In the genomic region with DNA sequence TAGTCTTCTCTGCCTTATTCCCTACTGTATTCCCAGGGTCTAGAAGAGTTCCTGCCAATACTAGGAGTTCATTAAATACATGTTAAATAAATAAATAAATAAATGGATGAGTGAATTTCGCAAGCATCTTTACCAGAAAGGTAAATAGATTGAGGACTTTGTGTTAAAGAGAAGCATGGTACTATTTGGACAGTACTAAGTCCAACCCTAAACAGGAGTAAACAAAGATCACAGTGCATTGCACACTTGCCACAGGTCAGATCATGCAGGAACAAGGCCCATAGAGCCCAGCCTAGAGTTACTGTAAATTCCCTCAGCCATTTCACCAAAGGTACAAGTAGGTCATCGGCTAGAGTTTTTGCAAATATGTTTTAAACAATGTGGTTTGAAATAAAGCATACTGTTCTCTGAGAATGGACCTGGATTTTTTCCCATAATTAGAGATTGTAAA, we compare ENCODE assay signal across 1 cellular context.
TF ChIP-seq lines count a peak whose summit lies in the region.

No MANE protein-coding gene starts in this region.

TF ChIP-seq in HepG2, 621 proteins besides CTCF, POLR2A, EP300 and RAD21 (continued from another document and continues in another):
- TF ChIP-seq, protein P1, sequence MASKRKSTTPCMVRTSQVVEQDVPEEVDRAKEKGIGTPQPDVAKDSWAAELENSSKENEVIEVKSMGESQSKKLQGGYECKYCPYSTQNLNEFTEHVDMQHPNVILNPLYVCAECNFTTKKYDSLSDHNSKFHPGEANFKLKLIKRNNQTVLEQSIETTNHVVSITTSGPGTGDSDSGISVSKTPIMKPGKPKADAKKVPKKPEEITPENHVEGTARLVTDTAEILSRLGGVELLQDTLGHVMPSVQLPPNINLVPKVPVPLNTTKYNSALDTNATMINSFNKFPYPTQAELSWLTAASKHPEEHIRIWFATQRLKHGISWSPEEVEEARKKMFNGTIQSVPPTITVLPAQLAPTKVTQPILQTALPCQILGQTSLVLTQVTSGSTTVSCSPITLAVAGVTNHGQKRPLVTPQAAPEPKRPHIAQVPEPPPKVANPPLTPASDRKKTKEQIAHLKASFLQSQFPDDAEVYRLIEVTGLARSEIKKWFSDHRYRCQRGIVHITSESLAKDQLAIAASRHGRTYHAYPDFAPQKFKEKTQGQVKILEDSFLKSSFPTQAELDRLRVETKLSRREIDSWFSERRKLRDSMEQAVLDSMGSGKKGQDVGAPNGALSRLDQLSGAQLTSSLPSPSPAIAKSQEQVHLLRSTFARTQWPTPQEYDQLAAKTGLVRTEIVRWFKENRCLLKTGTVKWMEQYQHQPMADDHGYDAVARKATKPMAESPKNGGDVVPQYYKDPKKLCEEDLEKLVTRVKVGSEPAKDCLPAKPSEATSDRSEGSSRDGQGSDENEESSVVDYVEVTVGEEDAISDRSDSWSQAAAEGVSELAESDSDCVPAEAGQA (IDR thresholded peaks at IDR 0.05; ENCODE audit: low read depth) = no peak
- TF ChIP-seq, protein P1 (CRISPR knock-in tag; IDR thresholded peaks at IDR 0.05; ENCODE audit: borderline replicate concordance) = peak; percentile 41; the same call in 1 of the 2 replicates
- TF ChIP-seq SNAPC2 (CRISPR knock-in tag; IDR thresholded peaks at IDR 0.05) (no peak), ZNF496 (CRISPR knock-in tag; IDR thresholded peaks at IDR 0.05; ENCODE audit: insufficient replicate concordance) (no peak), IRF2 (CRISPR knock-in tag; IDR thresholded peaks at IDR 0.05) (no peak), TARDBP (CRISPR knock-in tag; IDR thresholded peaks at IDR 0.05) (peak; percentile 35; the same call in 1 of the 2 replicates), ZNF510 (CRISPR knock-in tag; IDR thresholded peaks at IDR 0.05; ENCODE audit: low read depth) (no peak), TAF15 (IDR thresholded peaks at IDR 0.05; ENCODE audit: low read depth, low read length, poor library complexity, severe bottlenecking) (no peak), CENPT (CRISPR knock-in tag; IDR thresholded peaks at IDR 0.05; ENCODE audit: low read depth) (no peak), FOSL2 (CRISPR knock-in tag; IDR thresholded peaks at IDR 0.05) (peak; percentile 69), NR2F2 (IDR thresholded peaks at IDR 0.05; ENCODE audit: borderline replicate concordance, low read depth) (peak; percentile 75; the same call in 1 of the 2 replicates), DNMT1 (CRISPR knock-in tag; IDR thresholded peaks at IDR 0.05) (no peak), CBFB (CRISPR knock-in tag; IDR thresholded peaks at IDR 0.05) (no peak), MIER2 (CRISPR knock-in tag; IDR thresholded peaks at IDR 0.05) (0 out of 2 replicates have a peak, but pooled peaks have one; percentile 60), ZNF10 (CRISPR knock-in tag; IDR thresholded peaks at IDR 0.05; ENCODE audit: borderline replicate concordance, low read depth) (no peak), HOXA3 (CRISPR knock-in tag; IDR thresholded peaks at IDR 0.05) (peak; percentile 54), KDM3A (CRISPR knock-in tag; IDR thresholded peaks at IDR 0.05; ENCODE audit: low read depth) (no peak; the same call in 1 of the 2 replicates), ZNF33B (CRISPR knock-in tag; IDR thresholded peaks at IDR 0.05) (no peak), ARID2 (CRISPR knock-in tag; IDR thresholded peaks at IDR 0.05; ENCODE audit: borderline replicate concordance) (no peak), ZNF75D (CRISPR knock-in tag; IDR thresholded peaks at IDR 0.05; ENCODE audit: borderline replicate concordance) (no peak), ZBTB1 (CRISPR knock-in tag; IDR thresholded peaks at IDR 0.05; ENCODE audit: borderline replicate concordance) (no peak), ZFY (CRISPR knock-in tag; IDR thresholded peaks at IDR 0.05) (peak; percentile 89), KLF16 (CRISPR knock-in tag; IDR thresholded peaks at IDR 0.05) (peak in 1 of 2 experiments; percentile 76; a peak in 2 of 4 replicates), ZBTB21 (CRISPR knock-in tag; IDR thresholded peaks at IDR 0.05) (no peak), ZFP62 (CRISPR knock-in tag; IDR thresholded peaks at IDR 0.05) (no peak), KLF13 (CRISPR knock-in tag; IDR thresholded peaks at IDR 0.05) (no peak), ZNF788 (CRISPR knock-in tag; IDR thresholded peaks at IDR 0.05; ENCODE audit: borderline replicate concordance) (peak; percentile 41; the same call in 1 of the 2 replicates), ZSCAN31 (CRISPR knock-in tag; IDR thresholded peaks at IDR 0.05; ENCODE audit: low read depth) (peak; percentile 44; the same call in 1 of the 2 replicates), ZNF44 (CRISPR knock-in tag; IDR thresholded peaks at IDR 0.05) (no peak), NR2C2 (CRISPR knock-in tag; IDR thresholded peaks at IDR 0.05; ENCODE audit: borderline replicate concordance) (peak; percentile 68; the same call in 1 of the 2 replicates), PRPF4 (IDR thresholded peaks at IDR 0.05; ENCODE audit: low read depth, low read length, poor library complexity, severe bottlenecking) (no peak), SP4 (CRISPR knock-in tag; IDR thresholded peaks at IDR 0.05) (no peak), CENPX (CRISPR knock-in tag; IDR thresholded peaks at IDR 0.05) (no peak), SMARCC2 (IDR thresholded peaks at IDR 0.05) (no peak), SKI (IDR thresholded peaks at IDR 0.05; ENCODE audit: partially characterized antibody) (no peak), ETV5 (CRISPR knock-in tag; IDR thresholded peaks at IDR 0.05; ENCODE audit: borderline replicate concordance) (peak; percentile 59; the same call in 1 of the 2 replicates), RELA (CRISPR knock-in tag; IDR thresholded peaks at IDR 0.05) (no peak), SRSF1 (optimal IDR thresholded peaks at IDR 0.05; ENCODE audit: low read depth, low read length) (no peak), ZNF773 (CRISPR knock-in tag; IDR thresholded peaks at IDR 0.05; ENCODE audit: borderline replicate concordance) (no peak), ZNF567 (CRISPR knock-in tag; IDR thresholded peaks at IDR 0.05; ENCODE audit: borderline replicate concordance) (no peak), ZNF296 (CRISPR knock-in tag; conservative IDR thresholded peaks at IDR 0.05) (no peak)
- TF ChIP-seq, protein P2, sequence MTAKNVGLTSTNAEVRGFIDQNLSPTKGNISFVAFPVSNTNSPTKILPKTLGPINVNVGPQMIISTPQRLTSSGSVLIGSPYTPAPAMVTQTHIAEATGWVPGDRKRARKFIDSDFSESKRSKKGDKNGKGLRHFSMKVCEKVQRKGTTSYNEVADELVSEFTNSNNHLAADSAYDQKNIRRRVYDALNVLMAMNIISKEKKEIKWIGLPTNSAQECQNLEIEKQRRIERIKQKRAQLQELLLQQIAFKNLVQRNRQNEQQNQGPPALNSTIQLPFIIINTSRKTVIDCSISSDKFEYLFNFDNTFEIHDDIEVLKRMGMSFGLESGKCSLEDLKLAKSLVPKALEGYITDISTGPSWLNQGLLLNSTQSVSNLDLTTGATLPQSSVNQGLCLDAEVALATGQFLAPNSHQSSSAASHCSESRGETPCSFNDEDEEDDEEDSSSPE (CRISPR knock-in tag; IDR thresholded peaks at IDR 0.05) = no peak
- TF ChIP-seq, protein P3, sequence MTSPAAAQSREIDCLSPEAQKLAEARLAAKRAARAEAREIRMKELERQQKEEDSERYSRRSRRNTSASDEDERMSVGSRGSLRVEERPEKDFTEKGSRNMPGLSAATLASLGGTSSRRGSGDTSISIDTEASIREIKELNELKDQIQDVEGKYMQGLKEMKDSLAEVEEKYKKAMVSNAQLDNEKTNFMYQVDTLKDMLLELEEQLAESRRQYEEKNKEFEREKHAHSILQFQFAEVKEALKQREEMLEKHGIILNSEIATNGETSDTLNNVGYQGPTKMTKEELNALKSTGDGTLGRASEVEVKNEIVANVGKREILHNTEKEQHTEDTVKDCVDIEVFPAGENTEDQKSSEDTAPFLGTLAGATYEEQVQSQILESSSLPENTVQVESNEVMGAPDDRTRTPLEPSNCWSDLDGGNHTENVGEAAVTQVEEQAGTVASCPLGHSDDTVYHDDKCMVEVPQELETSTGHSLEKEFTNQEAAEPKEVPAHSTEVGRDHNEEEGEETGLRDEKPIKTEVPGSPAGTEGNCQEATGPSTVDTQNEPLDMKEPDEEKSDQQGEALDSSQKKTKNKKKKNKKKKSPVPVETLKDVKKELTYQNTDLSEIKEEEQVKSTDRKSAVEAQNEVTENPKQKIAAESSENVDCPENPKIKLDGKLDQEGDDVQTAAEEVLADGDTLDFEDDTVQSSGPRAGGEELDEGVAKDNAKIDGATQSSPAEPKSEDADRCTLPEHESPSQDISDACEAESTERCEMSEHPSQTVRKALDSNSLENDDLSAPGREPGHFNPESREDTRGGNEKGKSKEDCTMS (CRISPR knock-in tag; conservative IDR thresholded peaks at IDR 0.05) = no peak
- TF ChIP-seq, protein P4, sequence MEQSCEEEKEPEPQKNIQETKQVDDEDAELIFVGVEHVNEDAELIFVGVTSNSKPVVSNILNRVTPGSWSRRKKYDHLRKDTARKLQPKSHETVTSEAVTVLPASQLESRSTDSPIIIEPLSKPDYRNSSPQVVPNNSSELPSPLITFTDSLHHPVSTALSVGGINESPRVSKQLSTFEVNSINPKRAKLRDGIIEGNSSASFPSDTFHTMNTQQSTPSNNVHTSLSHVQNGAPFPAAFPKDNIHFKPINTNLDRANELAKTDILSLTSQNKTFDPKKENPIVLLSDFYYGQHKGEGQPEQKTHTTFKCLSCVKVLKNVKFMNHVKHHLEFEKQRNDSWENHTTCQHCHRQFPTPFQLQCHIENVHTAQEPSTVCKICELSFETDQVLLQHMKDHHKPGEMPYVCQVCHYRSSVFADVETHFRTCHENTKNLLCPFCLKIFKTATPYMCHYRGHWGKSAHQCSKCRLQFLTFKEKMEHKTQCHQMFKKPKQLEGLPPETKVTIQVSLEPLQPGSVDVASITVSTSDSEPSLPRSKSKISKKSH (CRISPR knock-in tag; IDR thresholded peaks at IDR 0.05; ENCODE audit: borderline replicate concordance) = no peak
- TF ChIP-seq, protein P5, sequence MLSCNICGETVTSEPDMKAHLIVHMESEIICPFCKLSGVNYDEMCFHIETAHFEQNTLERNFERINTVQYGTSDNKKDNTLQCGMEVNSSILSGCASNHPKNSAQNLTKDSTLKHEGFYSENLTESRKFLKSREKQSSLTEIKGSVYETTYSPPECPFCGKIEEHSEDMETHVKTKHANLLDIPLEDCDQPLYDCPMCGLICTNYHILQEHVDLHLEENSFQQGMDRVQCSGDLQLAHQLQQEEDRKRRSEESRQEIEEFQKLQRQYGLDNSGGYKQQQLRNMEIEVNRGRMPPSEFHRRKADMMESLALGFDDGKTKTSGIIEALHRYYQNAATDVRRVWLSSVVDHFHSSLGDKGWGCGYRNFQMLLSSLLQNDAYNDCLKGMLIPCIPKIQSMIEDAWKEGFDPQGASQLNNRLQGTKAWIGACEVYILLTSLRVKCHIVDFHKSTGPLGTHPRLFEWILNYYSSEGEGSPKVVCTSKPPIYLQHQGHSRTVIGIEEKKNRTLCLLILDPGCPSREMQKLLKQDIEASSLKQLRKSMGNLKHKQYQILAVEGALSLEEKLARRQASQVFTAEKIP (CRISPR knock-in tag; IDR thresholded peaks at IDR 0.05; ENCODE audit: borderline replicate concordance) = no peak
- TF ChIP-seq, protein P6, sequence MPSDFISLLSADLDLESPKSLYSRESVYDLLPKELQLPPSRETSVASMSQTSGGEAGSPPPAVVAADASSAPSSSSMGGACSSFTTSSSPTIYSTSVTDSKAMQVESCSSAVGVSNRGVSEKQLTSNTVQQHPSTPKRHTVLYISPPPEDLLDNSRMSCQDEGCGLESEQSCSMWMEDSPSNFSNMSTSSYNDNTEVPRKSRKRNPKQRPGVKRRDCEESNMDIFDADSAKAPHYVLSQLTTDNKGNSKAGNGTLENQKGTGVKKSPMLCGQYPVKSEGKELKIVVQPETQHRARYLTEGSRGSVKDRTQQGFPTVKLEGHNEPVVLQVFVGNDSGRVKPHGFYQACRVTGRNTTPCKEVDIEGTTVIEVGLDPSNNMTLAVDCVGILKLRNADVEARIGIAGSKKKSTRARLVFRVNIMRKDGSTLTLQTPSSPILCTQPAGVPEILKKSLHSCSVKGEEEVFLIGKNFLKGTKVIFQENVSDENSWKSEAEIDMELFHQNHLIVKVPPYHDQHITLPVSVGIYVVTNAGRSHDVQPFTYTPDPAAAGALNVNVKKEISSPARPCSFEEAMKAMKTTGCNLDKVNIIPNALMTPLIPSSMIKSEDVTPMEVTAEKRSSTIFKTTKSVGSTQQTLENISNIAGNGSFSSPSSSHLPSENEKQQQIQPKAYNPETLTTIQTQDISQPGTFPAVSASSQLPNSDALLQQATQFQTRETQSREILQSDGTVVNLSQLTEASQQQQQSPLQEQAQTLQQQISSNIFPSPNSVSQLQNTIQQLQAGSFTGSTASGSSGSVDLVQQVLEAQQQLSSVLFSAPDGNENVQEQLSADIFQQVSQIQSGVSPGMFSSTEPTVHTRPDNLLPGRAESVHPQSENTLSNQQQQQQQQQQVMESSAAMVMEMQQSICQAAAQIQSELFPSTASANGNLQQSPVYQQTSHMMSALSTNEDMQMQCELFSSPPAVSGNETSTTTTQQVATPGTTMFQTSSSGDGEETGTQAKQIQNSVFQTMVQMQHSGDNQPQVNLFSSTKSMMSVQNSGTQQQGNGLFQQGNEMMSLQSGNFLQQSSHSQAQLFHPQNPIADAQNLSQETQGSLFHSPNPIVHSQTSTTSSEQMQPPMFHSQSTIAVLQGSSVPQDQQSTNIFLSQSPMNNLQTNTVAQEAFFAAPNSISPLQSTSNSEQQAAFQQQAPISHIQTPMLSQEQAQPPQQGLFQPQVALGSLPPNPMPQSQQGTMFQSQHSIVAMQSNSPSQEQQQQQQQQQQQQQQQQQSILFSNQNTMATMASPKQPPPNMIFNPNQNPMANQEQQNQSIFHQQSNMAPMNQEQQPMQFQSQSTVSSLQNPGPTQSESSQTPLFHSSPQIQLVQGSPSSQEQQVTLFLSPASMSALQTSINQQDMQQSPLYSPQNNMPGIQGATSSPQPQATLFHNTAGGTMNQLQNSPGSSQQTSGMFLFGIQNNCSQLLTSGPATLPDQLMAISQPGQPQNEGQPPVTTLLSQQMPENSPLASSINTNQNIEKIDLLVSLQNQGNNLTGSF (CRISPR knock-in tag; IDR thresholded peaks at IDR 0.05) = no peak
